In genomic region chr21:22468893-22469292, GRCh38 we compare ENCODE assay signal across 18 cellular contexts.
DNase-seq lines count a peak whose midpoint lies in the region; ATAC-seq and TF ChIP-seq lines count a peak whose summit lies in the region.
"Had no signal": no experiment of that assay in that cellular context is flagged by ENCODE, and none has a peak within 500 bp of the region (broad histone marks: within the 10 kb centered on the region; RNA-seq: fewer than 3 reads in every experiment).

No MANE protein-coding gene starts in this region.

- no peaks in the 10 kb centered on the region for H4K20me1 ChIP-seq in osteoblast (ENCODE audit: insufficient read depth, low read length)

- H3K36me3 Mint-ChIP-seq in natural killer cell treated with Interleukin-12 subunit alpha and Interleukin-12 subunit beta and Interleukin-15 and Interleukin-18, amount 100 ng/mL, for 72 hours: peaks cover 4% of the 10 kb centered on the region
- H3K36me3 Mint-ChIP-seq: CD4-positive, CD25-positive, alpha-beta regulatory T cell; CD8-positive, alpha-beta memory T cell had no signal

- H3K27me3 Mint-ChIP-seq in stimulated activated naive CD8-positive, alpha-beta T cell treated with anti-CD3 and anti-CD28 coated beads, Interleukin-15, amount 100 ng/mL, for 72 hours: no peaks in the 10 kb centered on the region
- H3K27me3 Mint-ChIP-seq in natural killer cell treated with Interleukin-12 subunit alpha and Interleukin-12 subunit beta and Interleukin-15 and Interleukin-18, amount 100 ng/mL, for 72 hours: no peaks in the 10 kb centered on the region
- H3K27me3 Mint-ChIP-seq: CD4-positive, CD25-positive, alpha-beta regulatory T cell; CD8-positive, alpha-beta memory T cell had no signal

- H3K4me1 ChIP-seq in osteoblast (ENCODE audit: insufficient read depth, low read length): no peaks in the 10 kb centered on the region
- H3K4me1 ChIP-seq: BE2C, HAP-1 had no signal

- no peak overlapping the region for H3K4me3 Mint-ChIP-seq in stimulated activated naive CD8-positive, alpha-beta T cell treated with anti-CD3 and anti-CD28 coated beads, Interleukin-15, amount 100 ng/mL, for 72 hours
- H3K4me3 Mint-ChIP-seq in natural killer cell treated with Interleukin-12 subunit alpha and Interleukin-12 subunit beta and Interleukin-15 and Interleukin-18, amount 100 ng/mL, for 72 hours: no peak overlapping the region
- H3K4me3 Mint-ChIP-seq: CD4-positive, CD25-positive, alpha-beta regulatory T cell; CD8-positive, alpha-beta memory T cell had no signal

- no peak for TF ChIP-seq CTCF in osteoblast (IDR thresholded peaks at IDR 0.05; ENCODE audit: extremely low read depth, low read depth, low read length)

- H3K27ac Mint-ChIP-seq in stimulated activated naive CD8-positive, alpha-beta T cell treated with anti-CD3 and anti-CD28 coated beads, Interleukin-15, amount 100 ng/mL, for 72 hours: peak overlapping the region in 1 of 2 donors; percentile 54
- H3K27ac Mint-ChIP-seq in natural killer cell treated with Interleukin-12 subunit alpha and Interleukin-12 subunit beta and Interleukin-15 and Interleukin-18, amount 100 ng/mL, for 72 hours: no peak overlapping the region
- H3K27ac Mint-ChIP-seq: CD4-positive, CD25-positive, alpha-beta regulatory T cell; CD8-positive, alpha-beta memory T cell had no signal

- H3K9me3 ChIP-seq in osteoblast (ENCODE audit: low read depth, low read length): peaks cover 4% of the 10 kb centered on the region
- H3K9me3 ChIP-seq: BE2C, HAP-1 had no signal

- no peak overlapping the region for H2AFZ ChIP-seq in osteoblast (ENCODE audit: low read length)
- H2AFZ ChIP-seq: GM23248 had no signal

- no peak overlapping the region for H3K27ac ChIP-seq in osteoblast (ENCODE audit: low read depth, low read length)
- H3K27ac ChIP-seq: GM23248 had no signal

- peaks cover 0 to 9% of the 10 kb centered on the region in 2 donors for H3K9me3 Mint-ChIP-seq in stimulated activated naive CD8-positive, alpha-beta T cell treated with anti-CD3 and anti-CD28 coated beads, Interleukin-15, amount 100 ng/mL, for 72 hours
- H3K9me3 Mint-ChIP-seq in natural killer cell treated with Interleukin-12 subunit alpha and Interleukin-12 subunit beta and Interleukin-15 and Interleukin-18, amount 100 ng/mL, for 72 hours: peaks cover 12% of the 10 kb centered on the region

- H3K4me2 ChIP-seq in osteoblast (ENCODE audit: insufficient read depth, low read length): no peak overlapping the region

- no peak overlapping the region for H3K4me3 ChIP-seq in osteoblast (ENCODE audit: insufficient read depth, low read length)
- H3K4me3 ChIP-seq: GM12878, GM23248, HAP-1 had no signal

- DNase-seq in stimulated activated naive CD8-positive, alpha-beta T cell treated with anti-CD3 and anti-CD28 coated beads, Interleukin-15, amount 100 ng/mL, for 72 hours: no peak
- DNase-seq in stimulated activated naive CD8-positive, alpha-beta T cell treated with anti-CD3 and anti-CD28 coated beads, Interleukin-15, Interleukin-2, amounts not matched to agents 100 U/mL and 50 U/mL, for 24 hours: no peak
- DNase-seq in HT1080 (ENCODE audit: low read depth): peak; percentile 56
- DNase-seq in osteoblast (ENCODE audit: insufficient read length, low spot score, missing footprints): peak; percentile 32
- DNase-seq in activated CD8-positive, alpha-beta memory T cell treated with anti-CD3 and anti-CD28 coated beads, Interleukin-2, amount 50 U/mL, for 48 hours: no peak
- no peak for DNase-seq in SKM-1 (lab: John Stamatoyannopoulos, UW; ENCODE audit: unreplicated experiment)
- no peak for DNase-seq in natural killer cell treated with Interleukin-12 subunit alpha and Interleukin-12 subunit beta and Interleukin-15 and Interleukin-18, amount 100 ng/mL, for 72 hours (ENCODE audit: low spot score)
- DNase-seq: BE2C; C1 segment of cervical spinal cord; CD4-positive, CD25-positive, alpha-beta regulatory T cell; CD8-positive, alpha-beta memory T cell; COR-L47; DMS 273 treated with DMSO at 0.1 percent for 48 hours; DMS53; GF-D8; GM23248 had no signal

- no peaks in the 10 kb centered on the region for H3K36me3 ChIP-seq in osteoblast (ENCODE audit: insufficient read depth, low read length)
- H3K36me3 ChIP-seq: BE2C, HAP-1 had no signal

- no peaks in the 10 kb centered on the region for H3K4me1 Mint-ChIP-seq in stimulated activated naive CD8-positive, alpha-beta T cell treated with anti-CD3 and anti-CD28 coated beads, Interleukin-15, amount 100 ng/mL, for 72 hours
- H3K4me1 Mint-ChIP-seq in natural killer cell treated with Interleukin-12 subunit alpha and Interleukin-12 subunit beta and Interleukin-15 and Interleukin-18, amount 100 ng/mL, for 72 hours (ENCODE audit: low read depth in 2 of 2): no peaks in the 10 kb centered on the region
- H3K4me1 Mint-ChIP-seq: CD4-positive, CD25-positive, alpha-beta regulatory T cell; CD8-positive, alpha-beta memory T cell had no signal

- no peaks in the 10 kb centered on the region for H3K27me3 ChIP-seq in osteoblast (ENCODE audit: insufficient read depth, low read length)
- H3K27me3 ChIP-seq: BE2C had no signal

- H3K79me2 ChIP-seq in osteoblast (ENCODE audit: insufficient read depth, low read length): no peaks in the 10 kb centered on the region

- ATAC-seq in stimulated activated naive CD8-positive, alpha-beta T cell treated with anti-CD3 and anti-CD28 coated beads, Interleukin-15, amount 100 ng/mL, for 72 hours: peak; percentile 40
- no peak for ATAC-seq in stimulated activated naive CD8-positive, alpha-beta T cell treated with anti-CD3 and anti-CD28 coated beads, Interleukin-15, Interleukin-2, amounts not matched to agents 100 U/mL and 50 U/mL, for 24 hours
- ATAC-seq in natural killer cell treated with Interleukin-12 subunit alpha and Interleukin-12 subunit beta and Interleukin-15 and Interleukin-18, amount 100 ng/mL, for 72 hours: no peak
- ATAC-seq: GM12878 had no signal

Comparison
In these comparisons a context has a peak if more than half of its experiments do, and no peak if none do; other contexts are left out.
1. DNase-seq: peak in HT1080 (single experiment) and osteoblast (single experiment); none in stimulated activated naive CD8-positive, alpha-beta T cell treated with anti-CD3 and anti-CD28 coated beads, Interleukin-15, amount 100 ng/mL, for 72 hours (0 of 2), stimulated activated naive CD8-positive, alpha-beta T cell treated with anti-CD3 and anti-CD28 coated beads, Interleukin-15, Interleukin-2, amounts not matched to agents 100 U/mL and 50 U/mL, for 24 hours (single experiment), activated CD8-positive, alpha-beta memory T cell treated with anti-CD3 and anti-CD28 coated beads, Interleukin-2, amount 50 U/mL, for 48 hours (single experiment), SKM-1 (single experiment) and natural killer cell treated with Interleukin-12 subunit alpha and Interleukin-12 subunit beta and Interleukin-15 and Interleukin-18, amount 100 ng/mL, for 72 hours (single experiment).